Comparison of ENCODE assay signal across 22 cellular contexts in genomic region chr13:24036115-24036514, GRCh38.
A peak's percentile ranks its signal among the peaks of the same experiment; 100 is the strongest.
DNase-seq lines count a peak whose midpoint lies in the region; ATAC-seq, FAIRE-seq and TF ChIP-seq lines count a peak whose summit lies in the region.
"Had no signal": no experiment of that assay in that cellular context is flagged by ENCODE, and none has a peak within 500 bp of the region (broad histone marks: within the 10 kb centered on the region; RNA-seq: fewer than 3 reads in every experiment).

No MANE protein-coding gene starts in this region.

- H3K79me2 ChIP-seq in GM23248 (ENCODE audit: insufficient read depth), result no peaks in the 10 kb centered on the region
- no peaks in the 10 kb centered on the region for H3K79me2 ChIP-seq in astrocyte (ENCODE audit: insufficient read depth, low read length)

- no peaks in the 10 kb centered on the region for H3K27me3 ChIP-seq in GM23248 (replicated peaks; ENCODE audit: insufficient read depth)
- no peaks in the 10 kb centered on the region for H3K27me3 ChIP-seq in astrocyte (ENCODE audit: insufficient read depth, low read length)
- H3K27me3 ChIP-seq: dorsolateral prefrontal cortex, pancreas, right lobe of liver, stomach had no signal

- H3K27ac ChIP-seq in GM23248 (no peak overlapping the region), astrocyte (ENCODE audit: low read depth, low read length) (no peak overlapping the region), substantia nigra (ENCODE audit: low read depth, low read length, poor library complexity, severe bottlenecking) (peak overlapping the region; percentile 31)
- H3K27ac ChIP-seq: right lobe of liver had no signal

- TF ChIP-seq CTCF in astrocyte (IDR thresholded peaks at IDR 0.05; ENCODE audit: insufficient read depth, low read depth, low read length), result no peak

- no peaks in the 10 kb centered on the region for H3K36me3 ChIP-seq in GM23248 (ENCODE audit: low read depth)
- no peaks in the 10 kb centered on the region for H3K36me3 ChIP-seq in astrocyte (ENCODE audit: insufficient read depth, low read length)
- H3K36me3 ChIP-seq: pancreas, right lobe of liver, stomach had no signal

- in situ Hi-C loops in GM23248 (cut with MboI), result no loop called here

- 31 to 37% methylated on average over 2 of the region's 2 CpGs for WGBS in GM23248 (ENCODE audit: low coverage in 1 of 2, low lambda C conversion rate in 2 of 2, missing lambda C conversion rate in 2 of 2), 2 experiments

- FAIRE-seq in astrocyte (lab: Jason Lieb, UNC), result no peak
- FAIRE-seq: D721Med, kidney, pancreas had no signal

- peak overlapping the region; percentile 0; the same call in 1 of the 2 replicates for H3K9ac ChIP-seq in GM23248
- H3K9ac ChIP-seq in astrocyte (ENCODE audit: low read length), result no peak overlapping the region

- ATAC-seq in left ventricle myocardium superior (peak; percentile 54), HG03025 (IDR thresholded peaks at IDR 0.05; ENCODE audit: low FRiP score, unreplicated experiment) (no peak)
- ATAC-seq: activated CD8-positive, alpha-beta T cell treated with anti-CD3 and anti-CD28 coated beads for 36 hours; naive thymus-derived CD4-positive, alpha-beta T cell; right lobe of liver had no signal

- H3F3A ChIP-seq in GM23248 (ENCODE audit: insufficient read depth), result peaks cover 49% of the 10 kb centered on the region

- H3K4me1 ChIP-seq in GM23248 (ENCODE audit: insufficient read depth) (peaks cover 56% of the 10 kb centered on the region), astrocyte (ENCODE audit: insufficient read depth, low read length) (peaks cover 35% of the 10 kb centered on the region)

- intact Hi-C loops in left ventricle myocardium superior (cut with micrococcal nuclease), result no loop called here
- intact Hi-C loops in activated CD4-positive, alpha-beta T cell treated with anti-CD3 and anti-CD28 coated beads, Interleukin-2, amount 10 ng/mL, durations not matched to agents 24 days and 14 days (cut with micrococcal nuclease), result no loop called here

- DNase-seq in GM23248, result peak; percentile 49
- DNase-seq in astrocyte (ENCODE audit: low read depth), result peak; percentile 47
- no peak for DNase-seq in left ventricle myocardium superior
- no peak for DNase-seq in substantia nigra (lab: John Stamatoyannopoulos, UW)
- DNase-seq in DMS153 treated with DMSO at 0.1 percent for 48 hours (lab: John Stamatoyannopoulos, UW; ENCODE audit: unreplicated experiment), result no peak
- DNase-seq in activated CD4-positive, alpha-beta T cell treated with anti-CD3 and anti-CD28 coated beads, Interleukin-2, amount 10 ng/mL, durations not matched to agents 24 days and 14 days, result no peak
- DNase-seq: activated CD8-positive, alpha-beta T cell treated with anti-CD3 and anti-CD28 coated beads for 36 hours; activated effector memory CD4-positive, alpha-beta T cell treated with anti-CD3 and anti-CD28 coated beads, Interleukin-2, amount 50 U/mL, for 16 hours; activated T-cell treated with anti-CD3 and anti-CD28 coated beads for 4 hours; dorsolateral prefrontal cortex; kidney; naive thymus-derived CD4-positive, alpha-beta T cell; NCI-H2171 treated with DMSO at 0.1 percent for 48 hours; NCI-H526 treated with DMSO at 0.1 percent for 48 hours; pancreas; right lobe of liver; RPMI8226; stimulated activated CD4-positive, alpha-beta T cell treated with anti-CD3 and anti-CD28 coated beads, Interleukin-15, amount 100 ng/mL, for 24 hours; stomach had no signal

- no peak overlapping the region for H3K27ac Mint-ChIP-seq in astrocyte (ENCODE audit: unreplicated experiment)
- no peak overlapping the region for H3K27ac Mint-ChIP-seq in activated CD4-positive, alpha-beta T cell treated with anti-CD3 and anti-CD28 coated beads, Interleukin-2, amount 10 ng/mL, durations not matched to agents 24 days and 14 days
- H3K27ac Mint-ChIP-seq: activated CD8-positive, alpha-beta T cell treated with anti-CD3 and anti-CD28 coated beads for 36 hours; memory B cell; naive thymus-derived CD4-positive, alpha-beta T cell had no signal

- H2AFZ ChIP-seq in GM23248, result no peak overlapping the region
- no peak overlapping the region for H2AFZ ChIP-seq in astrocyte (ENCODE audit: low read depth, low read length)

- H3K9me3 ChIP-seq in GM23248 (ENCODE audit: low read depth) (no peaks in the 10 kb centered on the region), astrocyte (ENCODE audit: insufficient read depth, low read depth, low read length) (no peaks in the 10 kb centered on the region)
- H3K9me3 ChIP-seq: pancreas, right lobe of liver, stomach had no signal

- no peaks in the 10 kb centered on the region for H3K9me3 Mint-ChIP-seq in astrocyte (ENCODE audit: unreplicated experiment)
- no peaks in the 10 kb centered on the region for H3K9me3 Mint-ChIP-seq in activated CD4-positive, alpha-beta T cell treated with anti-CD3 and anti-CD28 coated beads, Interleukin-2, amount 10 ng/mL, durations not matched to agents 24 days and 14 days
- H3K9me3 Mint-ChIP-seq: activated CD8-positive, alpha-beta T cell treated with anti-CD3 and anti-CD28 coated beads for 36 hours; memory B cell; naive thymus-derived CD4-positive, alpha-beta T cell had no signal

- no peaks in the 10 kb centered on the region for H3K9me2 ChIP-seq in GM23248 (ENCODE audit: insufficient read depth)

- H3K4me3 Mint-ChIP-seq in astrocyte (ENCODE audit: unreplicated experiment), result no peak overlapping the region
- no peak overlapping the region for H3K4me3 Mint-ChIP-seq in activated CD4-positive, alpha-beta T cell treated with anti-CD3 and anti-CD28 coated beads, Interleukin-2, amount 10 ng/mL, durations not matched to agents 24 days and 14 days
- H3K4me3 Mint-ChIP-seq: activated CD8-positive, alpha-beta T cell treated with anti-CD3 and anti-CD28 coated beads for 36 hours; memory B cell; naive thymus-derived CD4-positive, alpha-beta T cell had no signal

- H3K4me1 Mint-ChIP-seq in astrocyte (ENCODE audit: low read depth, unreplicated experiment), result peaks cover 45% of the 10 kb centered on the region
- H3K4me1 Mint-ChIP-seq in activated CD4-positive, alpha-beta T cell treated with anti-CD3 and anti-CD28 coated beads, Interleukin-2, amount 10 ng/mL, durations not matched to agents 24 days and 14 days, result peaks cover 18% of the 10 kb centered on the region

- H3K36me3 Mint-ChIP-seq in astrocyte (ENCODE audit: low read depth, unreplicated experiment), result peaks cover 1% of the 10 kb centered on the region
- H3K36me3 Mint-ChIP-seq in activated CD4-positive, alpha-beta T cell treated with anti-CD3 and anti-CD28 coated beads, Interleukin-2, amount 10 ng/mL, durations not matched to agents 24 days and 14 days (ENCODE audit: low read depth), result no peaks in the 10 kb centered on the region
- H3K36me3 Mint-ChIP-seq: memory B cell; naive thymus-derived CD4-positive, alpha-beta T cell had no signal

- H3K4me2 ChIP-seq in GM23248 (ENCODE audit: unreplicated experiment) (no peak overlapping the region), astrocyte (ENCODE audit: low read length) (no peak overlapping the region)

- no peaks in the 10 kb centered on the region for H3K27me3 Mint-ChIP-seq in astrocyte (ENCODE audit: low read depth, unreplicated experiment)
- H3K27me3 Mint-ChIP-seq in activated CD4-positive, alpha-beta T cell treated with anti-CD3 and anti-CD28 coated beads, Interleukin-2, amount 10 ng/mL, durations not matched to agents 24 days and 14 days, result peaks cover 15% of the 10 kb centered on the region

- H3K4me3 ChIP-seq in GM23248, result no peak overlapping the region
- H3K4me3 ChIP-seq in astrocyte (ENCODE audit: insufficient read depth, low read depth, low read length), result no peak overlapping the region
- H3K4me3 ChIP-seq: dorsolateral prefrontal cortex, pancreas, right lobe of liver, stomach had no signal

- H4K20me1 ChIP-seq in GM23248 (ENCODE audit: insufficient read depth) (no peaks in the 10 kb centered on the region), astrocyte (ENCODE audit: insufficient read depth, low read length) (no peaks in the 10 kb centered on the region)

Comparison
In these comparisons a context has a peak if more than half of its experiments do, and no peak if none do; other contexts are left out.
1. DNase-seq: peak in GM23248 (single experiment) and astrocyte (single experiment); none in left ventricle myocardium superior (single experiment), substantia nigra (0 of 49), DMS153 treated with DMSO at 0.1 percent for 48 hours (single experiment) and activated CD4-positive, alpha-beta T cell treated with anti-CD3 and anti-CD28 coated beads, Interleukin-2, amount 10 ng/mL, durations not matched to agents 24 days and 14 days (single experiment).